24 cellular contexts compared by ENCODE assay signal in genomic region chr10:62136931-62137330, GRCh38.
"Had no signal": no experiment of that assay in that cellular context is flagged by ENCODE, and none has a peak within 500 bp of the region (broad histone marks: within the 10 kb centered on the region; RNA-seq: fewer than 3 reads in every experiment).

No MANE protein-coding gene starts in this region.

- H3K4me3 Mint-ChIP-seq: activated B cell treated with CpG ODN at 0.5 μM for 24 hours; activated CD4-positive, alpha-beta T cell treated with anti-CD3 and anti-CD28 coated beads for 36 hours; activated naive CD8-positive, alpha-beta T cell treated with anti-CD3 and anti-CD28 coated beads for 36 hours; activated T-cell treated with anti-CD3 and anti-CD28 coated beads, Interleukin-2, amount 50 U/mL, for 4 hours; endodermal cell; stimulated activated effector memory CD8-positive, alpha-beta T cell treated with anti-CD3 and anti-CD28 coated beads, Interleukin-12 subunit alpha, Interleukin-12 subunit beta, amount 100 ng/mL, for 72 hours; stimulated activated naive CD8-positive, alpha-beta T cell treated with anti-CD3 and anti-CD28 coated beads, Interleukin-15, amount 100 ng/mL, for 72 hours had no signal

- H3K4me1 ChIP-seq: lower lobe of right lung, right lobe of liver, tibial artery had no signal

- H3K36me3 ChIP-seq: lower lobe of right lung, right lobe of liver, tibial artery had no signal

- H3K27ac Mint-ChIP-seq: activated B cell treated with CpG ODN at 0.5 μM for 24 hours; activated CD4-positive, alpha-beta T cell treated with anti-CD3 and anti-CD28 coated beads for 36 hours; activated naive CD8-positive, alpha-beta T cell treated with anti-CD3 and anti-CD28 coated beads for 36 hours; activated T-helper 2 cell treated with anti-CD3 and anti-CD28 coated beads, Interferon-gamma antibody, Interleukin-2, Interleukin-4, amounts not matched to agents 10 μg/mL and 5 μg/mL and 100 μg/mL, durations not matched to agents 14 hours and 24 hours and 36 hours; endodermal cell; naive B cell; stimulated activated effector memory CD8-positive, alpha-beta T cell treated with anti-CD3 and anti-CD28 coated beads, Interleukin-12 subunit alpha, Interleukin-12 subunit beta, amount 100 ng/mL, for 72 hours; stimulated activated naive CD8-positive, alpha-beta T cell treated with anti-CD3 and anti-CD28 coated beads, Interleukin-15, amount 100 ng/mL, for 72 hours had no signal

- H3K27ac ChIP-seq: lower lobe of right lung, right lobe of liver, skin epidermis, tibial artery had no signal

- H3K4me1 Mint-ChIP-seq: activated B cell treated with CpG ODN at 0.5 μM for 24 hours, endodermal cell had no signal

- H3K4me3 ChIP-seq: lower lobe of right lung, right lobe of liver, skin epidermis, tibial artery had no signal

- H3K9me3 ChIP-seq: lower lobe of right lung, right lobe of liver, tibial artery had no signal

- H3K27me3 Mint-ChIP-seq: activated B cell treated with CpG ODN at 0.5 μM for 24 hours; activated CD4-positive, alpha-beta T cell treated with anti-CD3 and anti-CD28 coated beads for 36 hours; activated naive CD8-positive, alpha-beta T cell treated with anti-CD3 and anti-CD28 coated beads for 36 hours; naive B cell; stimulated activated naive CD8-positive, alpha-beta T cell treated with anti-CD3 and anti-CD28 coated beads, Interleukin-15, amount 100 ng/mL, for 72 hours had no signal

- H3K36me3 Mint-ChIP-seq: stimulated activated effector memory CD8-positive, alpha-beta T cell treated with anti-CD3 and anti-CD28 coated beads, Interleukin-12 subunit alpha, Interleukin-12 subunit beta, amount 100 ng/mL, for 72 hours had no signal

- ATAC-seq: activated CD4-positive, alpha-beta T cell treated with anti-CD3 and anti-CD28 coated beads for 36 hours; activated T-cell treated with anti-CD3 and anti-CD28 coated beads, Interleukin-2, amount 50 U/mL, for 4 hours; left lobe of liver; lower lobe of right lung; right lobe of liver; stimulated activated effector memory CD8-positive, alpha-beta T cell treated with anti-CD3 and anti-CD28 coated beads, Interleukin-12 subunit alpha, Interleukin-12 subunit beta, amount 100 ng/mL, for 72 hours; stimulated activated naive CD8-positive, alpha-beta T cell treated with anti-CD3 and anti-CD28 coated beads, Interleukin-15, amount 100 ng/mL, for 72 hours had no signal

- H3K27me3 ChIP-seq: right lobe of liver, tibial artery had no signal

- H3K9me3 Mint-ChIP-seq: stimulated activated effector memory CD8-positive, alpha-beta T cell treated with anti-CD3 and anti-CD28 coated beads, Interleukin-12 subunit alpha, Interleukin-12 subunit beta, amount 100 ng/mL, for 72 hours had no signal

- DNase-seq: activated B cell treated with CpG ODN at 0.5 μM for 24 hours; activated CD4-positive, alpha-beta T cell treated with anti-CD3 and anti-CD28 coated beads for 36 hours; activated CD4-positive, alpha-beta T cell treated with anti-CD3 and anti-CD28 coated beads, Interleukin-2, amount 50 U/mL, for 4 hours; activated CD8-positive, alpha-beta memory T cell treated with anti-CD3 and anti-CD28 coated beads, Interleukin-2, amount 50 U/mL, for 48 hours; activated naive CD4-positive, alpha-beta T cell treated with Interleukin-2 at 50 U/mL for 16 hours; activated naive CD8-positive, alpha-beta T cell treated with anti-CD3 and anti-CD28 coated beads for 36 hours; activated T-cell treated with anti-CD3 and anti-CD28 coated beads, Interleukin-2, amount 50 U/mL, for 4 hours; amniotic stem cell; cerebellar nuclear complex; cortex of kidney; endodermal cell; foreskin melanocyte; lower lobe of right lung; naive B cell; occipital lobe; posterior cingulate gyrus; right lobe of liver; stimulated activated CD4-positive, alpha-beta T cell treated with anti-CD3 and anti-CD28 coated beads, Interleukin-1b, Interleukin-23, amount 100 ng/mL, for 48 hours; stimulated activated naive CD8-positive, alpha-beta T cell treated with anti-CD3 and anti-CD28 coated beads, Interleukin-15, amount 100 ng/mL, for 72 hours; tibial artery had no signal
